Comparison of ENCODE assay signal across 1 cellular context in the genomic region with DNA sequence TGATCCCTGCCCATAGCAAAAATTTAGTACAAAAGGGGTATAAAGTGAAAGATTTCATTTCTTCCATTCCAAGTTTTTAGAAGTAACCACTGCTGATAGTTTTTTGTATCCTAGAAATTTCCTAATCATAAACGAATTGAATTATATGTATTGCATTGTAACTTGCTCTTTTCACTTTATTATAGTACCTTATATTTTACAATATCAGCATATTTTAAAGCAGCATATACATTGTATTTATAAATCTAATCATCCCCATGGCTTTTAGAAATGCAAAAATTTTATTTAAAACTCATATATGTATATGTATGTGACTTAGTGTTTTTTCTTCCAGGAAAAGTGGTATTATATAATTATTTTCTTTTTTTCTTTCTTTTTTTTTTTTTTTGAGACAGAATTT.
TF ChIP-seq lines count a peak whose summit lies in the region.

No MANE protein-coding gene starts in this region.

TF ChIP-seq in K562, 482 proteins besides CTCF, POLR2A, EP300 and RAD21 (continued from another document):
- TF ChIP-seq ZNF316 (IDR thresholded peaks at IDR 0.05) (peak; percentile 93), ZNF282 (CRISPR knock-in tag; IDR thresholded peaks at IDR 0.05) (no peak), MAFF (IDR thresholded peaks at IDR 0.05; ENCODE audit: low read length) (peak; percentile 22; the same call in 1 of the 2 replicates), RBFOX2 (IDR thresholded peaks at IDR 0.05; ENCODE audit: low read depth, low read length) (no peak), RFX5 (IDR thresholded peaks at IDR 0.05; ENCODE audit: low read depth, low read length) (no peak), PBX2 (CRISPR knock-in tag; IDR thresholded peaks at IDR 0.05; ENCODE audit: low read depth) (no peak), PBX2 (tag; conservative IDR thresholded peaks at IDR 0.05; ENCODE audit: low read depth) (no peak), ZFP36 (IDR thresholded peaks at IDR 0.05; ENCODE audit: low read depth, low read length, partially characterized antibody) (no peak)
- TF ChIP-seq, protein P1, sequence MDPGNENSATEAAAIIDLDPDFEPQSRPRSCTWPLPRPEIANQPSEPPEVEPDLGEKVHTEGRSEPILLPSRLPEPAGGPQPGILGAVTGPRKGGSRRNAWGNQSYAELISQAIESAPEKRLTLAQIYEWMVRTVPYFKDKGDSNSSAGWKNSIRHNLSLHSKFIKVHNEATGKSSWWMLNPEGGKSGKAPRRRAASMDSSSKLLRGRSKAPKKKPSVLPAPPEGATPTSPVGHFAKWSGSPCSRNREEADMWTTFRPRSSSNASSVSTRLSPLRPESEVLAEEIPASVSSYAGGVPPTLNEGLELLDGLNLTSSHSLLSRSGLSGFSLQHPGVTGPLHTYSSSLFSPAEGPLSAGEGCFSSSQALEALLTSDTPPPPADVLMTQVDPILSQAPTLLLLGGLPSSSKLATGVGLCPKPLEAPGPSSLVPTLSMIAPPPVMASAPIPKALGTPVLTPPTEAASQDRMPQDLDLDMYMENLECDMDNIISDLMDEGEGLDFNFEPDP (CRISPR knock-in tag; IDR thresholded peaks at IDR 0.05): no peak
- TF ChIP-seq, protein P2, sequence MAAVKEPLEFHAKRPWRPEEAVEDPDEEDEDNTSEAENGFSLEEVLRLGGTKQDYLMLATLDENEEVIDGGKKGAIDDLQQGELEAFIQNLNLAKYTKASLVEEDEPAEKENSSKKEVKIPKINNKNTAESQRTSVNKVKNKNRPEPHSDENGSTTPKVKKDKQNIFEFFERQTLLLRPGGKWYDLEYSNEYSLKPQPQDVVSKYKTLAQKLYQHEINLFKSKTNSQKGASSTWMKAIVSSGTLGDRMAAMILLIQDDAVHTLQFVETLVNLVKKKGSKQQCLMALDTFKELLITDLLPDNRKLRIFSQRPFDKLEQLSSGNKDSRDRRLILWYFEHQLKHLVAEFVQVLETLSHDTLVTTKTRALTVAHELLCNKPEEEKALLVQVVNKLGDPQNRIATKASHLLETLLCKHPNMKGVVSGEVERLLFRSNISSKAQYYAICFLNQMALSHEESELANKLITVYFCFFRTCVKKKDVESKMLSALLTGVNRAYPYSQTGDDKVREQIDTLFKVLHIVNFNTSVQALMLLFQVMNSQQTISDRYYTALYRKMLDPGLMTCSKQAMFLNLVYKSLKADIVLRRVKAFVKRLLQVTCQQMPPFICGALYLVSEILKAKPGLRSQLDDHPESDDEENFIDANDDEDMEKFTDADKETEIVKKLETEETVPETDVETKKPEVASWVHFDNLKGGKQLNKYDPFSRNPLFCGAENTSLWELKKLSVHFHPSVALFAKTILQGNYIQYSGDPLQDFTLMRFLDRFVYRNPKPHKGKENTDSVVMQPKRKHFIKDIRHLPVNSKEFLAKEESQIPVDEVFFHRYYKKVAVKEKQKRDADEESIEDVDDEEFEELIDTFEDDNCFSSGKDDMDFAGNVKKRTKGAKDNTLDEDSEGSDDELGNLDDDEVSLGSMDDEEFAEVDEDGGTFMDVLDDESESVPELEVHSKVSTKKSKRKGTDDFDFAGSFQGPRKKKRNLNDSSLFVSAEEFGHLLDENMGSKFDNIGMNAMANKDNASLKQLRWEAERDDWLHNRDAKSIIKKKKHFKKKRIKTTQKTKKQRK (IDR thresholded peaks at IDR 0.05; ENCODE audit: borderline replicate concordance, low read depth, low read length): no peak
- TF ChIP-seq, protein P3, sequence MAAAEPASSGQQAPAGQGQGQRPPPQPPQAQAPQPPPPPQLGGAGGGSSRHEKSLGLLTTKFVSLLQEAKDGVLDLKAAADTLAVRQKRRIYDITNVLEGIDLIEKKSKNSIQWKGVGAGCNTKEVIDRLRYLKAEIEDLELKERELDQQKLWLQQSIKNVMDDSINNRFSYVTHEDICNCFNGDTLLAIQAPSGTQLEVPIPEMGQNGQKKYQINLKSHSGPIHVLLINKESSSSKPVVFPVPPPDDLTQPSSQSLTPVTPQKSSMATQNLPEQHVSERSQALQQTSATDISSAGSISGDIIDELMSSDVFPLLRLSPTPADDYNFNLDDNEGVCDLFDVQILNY (CRISPR knock-in tag; IDR thresholded peaks at IDR 0.05): no peak
